Comparison of ENCODE assay signal across 13 cellular contexts in genomic region chr2:236548179-236548918, GRCh38. TPM values are rescaled to one million over a fixed set of nuclear protein-coding genes. Genes with fewer than 3 reads are reported as not detected.
DNase-seq lines count a peak whose midpoint lies in the region; ATAC-seq and TF ChIP-seq lines count a peak whose summit lies in the region.
"Had no signal": no experiment of that assay in that cellular context is flagged by ENCODE, and none has a peak within 500 bp of the region (broad histone marks: within the 10 kb centered on the region; RNA-seq: fewer than 3 reads in every experiment).

No MANE protein-coding gene starts in this region.

- ATAC-seq in activated CD4-positive, alpha-beta T cell treated with anti-CD3 and anti-CD28 coated beads for 36 hours, result no peak

- no peak overlapping the region for H3K4me3 ChIP-seq in cardiac fibroblast (replicated peaks in 1 of 2; ENCODE audit: low read depth in 2 of 2, low read length in 2 of 2)
- H3K4me3 ChIP-seq: suprapubic skin had no signal

- no peaks in the 10 kb centered on the region for H3K27me3 Mint-ChIP-seq in activated CD4-positive, alpha-beta T cell treated with anti-CD3 and anti-CD28 coated beads for 36 hours

- peaks cover 4% of the 10 kb centered on the region for H3K36me3 Mint-ChIP-seq in activated CD4-positive, alpha-beta T cell treated with anti-CD3 and anti-CD28 coated beads for 36 hours (ENCODE audit: low read depth)

- POLR2A ChIA-PET in activated CD4-positive, alpha-beta T cell treated with anti-CD3 and anti-CD28 coated beads for 36 hours (lab: Charles Lee), result no interaction called here

- CTCF ChIA-PET in activated CD4-positive, alpha-beta T cell treated with anti-CD3 and anti-CD28 coated beads for 36 hours (lab: Charles Lee), result interaction anchor here (0.9 to 2.5 kb wide), 4 partner anchors 11 to 36 kb away, joined by 3 to 15 read pairs (median 6); no protein-coding TSS in a partner anchor

- H3K4me1 Mint-ChIP-seq in activated CD4-positive, alpha-beta T cell treated with anti-CD3 and anti-CD28 coated beads for 36 hours, result peaks cover 90% of the 10 kb centered on the region

- DNase-seq in activated CD4-positive, alpha-beta T cell treated with anti-CD3 and anti-CD28 coated beads for 36 hours, result no peak
- DNase-seq in activated CD4-positive, alpha-beta T cell treated with anti-CD3 and anti-CD28 coated beads, Interleukin-2, amount 50 U/mL, for 48 hours, result no peak
- DNase-seq in MV-4-11 (lab: John Stamatoyannopoulos, UW), result peak; percentile 63
- peak; percentile 6 to 53 for DNase-seq in cardiac fibroblast (ENCODE audit: low read depth in 2 of 2)
- DNase-seq in non-pigmented ciliary epithelial cell (ENCODE audit: low read depth), result peak; percentile 47
- DNase-seq in islet precursor cell, result no peak
- DNase-seq in NCI-H1048 (lab: John Stamatoyannopoulos, UW), result no peak
- no peak for DNase-seq in SW480 (ENCODE audit: low spot score)
- DNase-seq: NCI-H1105 had no signal

- TF ChIP-seq CTCF in cardiac fibroblast (IDR thresholded peaks at IDR 0.05; ENCODE audit: low read depth, low read length), result no peak

- H3K9me3 Mint-ChIP-seq in activated CD4-positive, alpha-beta T cell treated with anti-CD3 and anti-CD28 coated beads for 36 hours (ENCODE audit: low read depth), result peaks cover 6% of the 10 kb centered on the region

- intact Hi-C loops in activated CD4-positive, alpha-beta T cell treated with anti-CD3 and anti-CD28 coated beads for 36 hours (cut with DNase I, micrococcal nuclease), result no loop called here

- H3K27ac Mint-ChIP-seq in activated CD4-positive, alpha-beta T cell treated with anti-CD3 and anti-CD28 coated beads for 36 hours, result peak overlapping the region; percentile 78
- H3K27ac Mint-ChIP-seq: mesothelial cell of epicardium had no signal

- H3K4me3 Mint-ChIP-seq in activated CD4-positive, alpha-beta T cell treated with anti-CD3 and anti-CD28 coated beads for 36 hours, result no peak overlapping the region
- H3K4me3 Mint-ChIP-seq: mesothelial cell of epicardium had no signal

RNA-seq across cellular contexts. Expression of gene ACKR3, which starts 21.3 kb away (rescaled TPM):
- 1 to 10 TPM; 1.2 to 2.4 TPM for total RNA-seq in activated CD4-positive, alpha-beta T cell treated with anti-CD3 and anti-CD28 coated beads for 36 hours
- total RNA-seq: G401, SK-MEL-5 had no signal

Comparison
In these comparisons a context has a peak if more than half of its experiments do, and no peak if none do; other contexts are left out.
1. DNase-seq: peak in MV-4-11 (single experiment), cardiac fibroblast (2 of 2) and non-pigmented ciliary epithelial cell (single experiment); none in activated CD4-positive, alpha-beta T cell treated with anti-CD3 and anti-CD28 coated beads for 36 hours (single experiment), activated CD4-positive, alpha-beta T cell treated with anti-CD3 and anti-CD28 coated beads, Interleukin-2, amount 50 U/mL, for 48 hours (0 of 2), islet precursor cell (single experiment), NCI-H1048 (single experiment) and SW480 (single experiment).